9 cellular contexts compared by ENCODE assay signal in genomic region chr14:91374897-91375747, GRCh38. TPM values are rescaled to one million over a fixed set of nuclear protein-coding genes. Genes with fewer than 3 reads are reported as not detected.
DNase-seq lines count a peak whose midpoint lies in the region; ATAC-seq and TF ChIP-seq lines count a peak whose summit lies in the region.
"Had no signal": no experiment of that assay in that cellular context is flagged by ENCODE, and none has a peak within 500 bp of the region (broad histone marks: within the 10 kb centered on the region; RNA-seq: fewer than 3 reads in every experiment).

No MANE protein-coding gene starts in this region.

- intact Hi-C loops in spleen (cut with DNase I; ENCODE audit: low total_unique reads), result no loop called here

- DNase-seq in NCI-H82 (lab: John Stamatoyannopoulos, UW) (peak; percentile 68), NCI-H82 treated with DMSO at 0.1 percent for 48 hours (lab: John Stamatoyannopoulos, UW; ENCODE audit: unreplicated experiment) (no peak), NCI-H510A (lab: John Stamatoyannopoulos, UW) (peak; percentile 84), spleen (no peak), mucosa of gallbladder (ENCODE audit: low spot score) (no peak)
- DNase-seq in activated naive CD8-positive, alpha-beta T cell treated with anti-CD3 and anti-CD28 coated beads, Interleukin-2, amount 50 U/mL, for 24 hours, result no peak
- no peak for DNase-seq in stimulated activated CD4-positive, alpha-beta T cell treated with anti-CD3 and anti-CD28 coated beads, Interleukin-4, amount 100 ng/mL, for 24 hours
- DNase-seq: colonic mucosa had no signal

- no peaks in the 10 kb centered on the region for H3K27me3 Mint-ChIP-seq in activated naive CD8-positive, alpha-beta T cell treated with anti-CD3 and anti-CD28 coated beads, Interleukin-2, amount 50 U/mL, for 24 hours

- H3K4me3 ChIP-seq in spleen, result peak overlapping the region in 1 of 8 donors; percentile 56
- H3K4me3 ChIP-seq: colonic mucosa had no signal

- WGBS in spleen, 5 donors, result 70 to 84% (median 78%) methylated on average over 28 of the region's 28 CpGs

- peak overlapping the region; percentile 36 to 86 (median 69) for H3K27ac ChIP-seq in spleen
- H3K27ac ChIP-seq: colonic mucosa had no signal

- H3K9me3 Mint-ChIP-seq in activated naive CD8-positive, alpha-beta T cell treated with anti-CD3 and anti-CD28 coated beads, Interleukin-2, amount 50 U/mL, for 24 hours, result no peaks in the 10 kb centered on the region

- peaks cover 84 to 100% (median 100%) of the 10 kb centered on the region in 6 donors for H3K4me1 ChIP-seq in spleen

- peak overlapping the region; percentile 74 for H3K27ac Mint-ChIP-seq in activated naive CD8-positive, alpha-beta T cell treated with anti-CD3 and anti-CD28 coated beads, Interleukin-2, amount 50 U/mL, for 24 hours

- H3K9me3 ChIP-seq in spleen, result no peaks in the 10 kb centered on the region
- H3K9me3 ChIP-seq: colonic mucosa had no signal

- ATAC-seq in activated naive CD8-positive, alpha-beta T cell treated with anti-CD3 and anti-CD28 coated beads, Interleukin-2, amount 50 U/mL, for 24 hours, result no peak
- ATAC-seq in HG03108 (IDR thresholded peaks at IDR 0.05; ENCODE audit: unreplicated experiment), result no peak

- H3K4me3 Mint-ChIP-seq in activated naive CD8-positive, alpha-beta T cell treated with anti-CD3 and anti-CD28 coated beads, Interleukin-2, amount 50 U/mL, for 24 hours, result peak overlapping the region; percentile 54

- peaks cover 0 to 34% (median 0%) of the 10 kb centered on the region in 6 donors for H3K36me3 ChIP-seq in spleen
- H3K36me3 ChIP-seq: colonic mucosa had no signal

- H3K36me3 Mint-ChIP-seq in activated naive CD8-positive, alpha-beta T cell treated with anti-CD3 and anti-CD28 coated beads, Interleukin-2, amount 50 U/mL, for 24 hours (ENCODE audit: low read depth), result peaks cover 8% of the 10 kb centered on the region

- no peaks in the 10 kb centered on the region for H3K27me3 ChIP-seq in spleen (replicated peaks in 1 of 7)
- H3K27me3 ChIP-seq: colonic mucosa had no signal

- TF ChIP-seq CTCF in spleen (IDR thresholded peaks at IDR 0.05 in 8 of 11, conservative IDR thresholded peaks at IDR 0.05 in 3 of 11), result no peak

- H3K4me1 Mint-ChIP-seq in activated naive CD8-positive, alpha-beta T cell treated with anti-CD3 and anti-CD28 coated beads, Interleukin-2, amount 50 U/mL, for 24 hours, result peaks cover 100% of the 10 kb centered on the region

- TF ChIP-seq POLR2A in spleen (IDR thresholded peaks at IDR 0.05), result no peak

RNA-seq across cellular contexts. Expression of gene CCDC88C, which starts 42.5 kb away (rescaled TPM):
- total RNA-seq in spleen, result 100 to 1,000 TPM in 6 of 7 donors, 10 to 100 TPM in 1; 96.4 to 136 (median 107) TPM
- polyA plus RNA-seq in spleen, result 10 to 100 TPM; 23.2 to 38.4 (median 29.8) TPM
- 78.5 TPM for total RNA-seq in mucosa of gallbladder

Comparison
In these comparisons a context has a peak if more than half of its experiments do, and no peak if none do; other contexts are left out.
1. DNase-seq: peak in NCI-H82 (single experiment) and NCI-H510A (single experiment); none in NCI-H82 treated with DMSO at 0.1 percent for 48 hours (single experiment), activated naive CD8-positive, alpha-beta T cell treated with anti-CD3 and anti-CD28 coated beads, Interleukin-2, amount 50 U/mL, for 24 hours (single experiment), spleen (single experiment), stimulated activated CD4-positive, alpha-beta T cell treated with anti-CD3 and anti-CD28 coated beads, Interleukin-4, amount 100 ng/mL, for 24 hours (single experiment) and mucosa of gallbladder (single experiment).